In the genomic region with DNA sequence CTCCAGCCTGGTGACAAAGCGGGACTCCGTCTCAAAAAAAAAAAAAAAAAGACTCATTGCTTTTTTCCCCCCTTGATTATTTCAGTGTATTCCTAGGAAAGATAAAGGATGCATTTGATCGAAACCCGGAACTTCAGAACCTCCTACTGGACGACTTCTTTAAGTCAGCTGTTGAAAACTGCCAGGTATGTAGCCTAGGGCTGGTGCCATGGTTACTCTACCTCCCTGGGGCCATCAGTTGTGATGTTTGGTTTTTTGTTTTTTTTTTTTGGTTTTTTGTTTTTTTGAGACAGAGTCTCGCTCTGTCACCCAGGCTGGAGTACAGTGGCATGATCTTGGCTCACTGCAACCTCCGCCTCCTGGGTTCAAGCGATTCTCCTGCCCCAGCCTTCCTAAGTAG, we compare ENCODE assay signal across 4 cellular contexts. TPM values are rescaled to one million over a fixed set of nuclear protein-coding genes. Genes with fewer than 3 reads are reported as not detected.
"Had no signal": no experiment of that assay in that cellular context is flagged by ENCODE, and none has a peak within 500 bp of the region (broad histone marks: within the 10 kb centered on the region; RNA-seq: fewer than 3 reads in every experiment).

No MANE protein-coding gene starts in this region.

RNA-seq across cellular contexts. Expression of a gene that starts 31.1 kb away (rescaled TPM):
- total RNA-seq: endothelial cell of umbilical vein, epithelial cell of proximal tubule, glomerular endothelial cell, left lobe of liver had no signal
